24 cellular contexts compared by ENCODE assay signal in the genomic region with DNA sequence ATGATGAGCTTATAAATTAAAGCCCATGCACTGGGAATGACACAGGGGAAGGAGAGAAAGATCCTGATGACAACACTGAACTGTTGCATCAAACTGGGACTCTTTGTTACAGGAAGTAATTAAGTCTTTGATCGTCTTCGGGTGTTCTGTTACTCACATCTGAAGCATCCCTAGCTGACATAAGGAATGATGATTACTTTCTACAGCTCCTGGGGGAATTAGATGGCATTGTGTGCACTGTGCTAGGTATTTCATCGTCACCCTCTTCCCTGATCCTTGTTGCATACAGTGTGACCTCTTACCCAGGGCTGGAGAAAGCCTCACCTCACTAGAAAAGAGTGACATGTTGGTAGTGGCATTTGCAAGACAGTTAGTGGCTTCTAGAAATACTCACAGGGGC.
A peak's percentile ranks its signal among the peaks of the same experiment; 100 is the strongest.
DNase-seq lines count a peak whose midpoint lies in the region; ATAC-seq and TF ChIP-seq lines count a peak whose summit lies in the region.
"Had no signal": no experiment of that assay in that cellular context is flagged by ENCODE, and none has a peak within 500 bp of the region (broad histone marks: within the 10 kb centered on the region; RNA-seq: fewer than 3 reads in every experiment).

No MANE protein-coding gene starts in this region.

- intact Hi-C loops in psoas muscle (cut with DNase I), result no loop called here

- peak overlapping the region; percentile 15 for H3K27ac Mint-ChIP-seq in glutamatergic neuron (ENCODE audit: unreplicated experiment)
- H3K27ac Mint-ChIP-seq: CD14-positive monocyte; endodermal cell; memory B cell; naive thymus-derived CD4-positive, alpha-beta T cell had no signal

- H3K27me3 ChIP-seq in psoas muscle (ENCODE audit: insufficient read depth in 3 of 3, low read length in 2 of 3), result no peaks in the 10 kb centered on the region
- H3K27me3 ChIP-seq: pancreas, uterus had no signal

- peaks cover 7% of the 10 kb centered on the region for H3K4me1 ChIP-seq in psoas muscle
- H3K4me1 ChIP-seq: pancreas, uterus had no signal

- peaks cover 4% of the 10 kb centered on the region for H3K36me3 Mint-ChIP-seq in glutamatergic neuron (ENCODE audit: unreplicated experiment)
- H3K36me3 Mint-ChIP-seq in activated T-cell treated with anti-CD3 and anti-CD28 coated beads, Interleukin-2, amount 50 U/mL, for 4 hours (ENCODE audit: insufficient read depth), result no peaks in the 10 kb centered on the region
- H3K36me3 Mint-ChIP-seq: CD14-positive monocyte; naive thymus-derived CD4-positive, alpha-beta T cell had no signal

- TF ChIP-seq CTCF in glutamatergic neuron (IDR thresholded peaks at IDR 0.05; ENCODE audit: partially characterized antibody, unreplicated experiment) (no peak), psoas muscle (IDR thresholded peaks at IDR 0.05) (no peak)

- no peaks in the 10 kb centered on the region for H3K36me3 ChIP-seq in psoas muscle (ENCODE audit: insufficient read depth in 1 of 2, low read depth in 1 of 2)
- H3K36me3 ChIP-seq: pancreas, uterus had no signal

- H3K4me3 Mint-ChIP-seq in glutamatergic neuron (ENCODE audit: unreplicated experiment), result no peak overlapping the region
- no peak overlapping the region for H3K4me3 Mint-ChIP-seq in activated T-cell treated with anti-CD3 and anti-CD28 coated beads, Interleukin-2, amount 50 U/mL, for 4 hours
- H3K4me3 Mint-ChIP-seq: CD14-positive monocyte; endodermal cell; memory B cell; naive thymus-derived CD4-positive, alpha-beta T cell had no signal

- H3K4me3 ChIP-seq in psoas muscle, result no peak overlapping the region
- H3K4me3 ChIP-seq: pancreas, uterus had no signal

- H3K4me1 Mint-ChIP-seq in glutamatergic neuron (ENCODE audit: low read depth, unreplicated experiment), result peaks cover 22% of the 10 kb centered on the region
- H3K4me1 Mint-ChIP-seq in activated T-cell treated with anti-CD3 and anti-CD28 coated beads, Interleukin-2, amount 50 U/mL, for 4 hours (ENCODE audit: low read depth), result no peaks in the 10 kb centered on the region
- H3K4me1 Mint-ChIP-seq: CD14-positive monocyte, endodermal cell, memory B cell had no signal

- peaks cover 13% of the 10 kb centered on the region for H3K9me3 Mint-ChIP-seq in glutamatergic neuron (ENCODE audit: unreplicated experiment)
- H3K9me3 Mint-ChIP-seq in activated T-cell treated with anti-CD3 and anti-CD28 coated beads, Interleukin-2, amount 50 U/mL, for 4 hours, result no peaks in the 10 kb centered on the region
- H3K9me3 Mint-ChIP-seq: endodermal cell had no signal

- no peak for ATAC-seq in activated T-cell treated with anti-CD3 and anti-CD28 coated beads, Interleukin-2, amount 50 U/mL, for 4 hours
- ATAC-seq in psoas muscle (no peak), HG02588 (IDR thresholded peaks at IDR 0.05; ENCODE audit: unreplicated experiment) (no peak)
- ATAC-seq: naive thymus-derived CD4-positive, alpha-beta T cell; pancreas had no signal

- H3K27ac ChIP-seq in psoas muscle, result no peak overlapping the region
- H3K27ac ChIP-seq: KMS-11, pancreas, uterus had no signal

- peaks cover 4% of the 10 kb centered on the region for H3K27me3 Mint-ChIP-seq in glutamatergic neuron (ENCODE audit: unreplicated experiment)
- H3K27me3 Mint-ChIP-seq in activated T-cell treated with anti-CD3 and anti-CD28 coated beads, Interleukin-2, amount 50 U/mL, for 4 hours (ENCODE audit: low read depth), result peaks cover 31% of the 10 kb centered on the region

- DNase-seq in A172 (ENCODE audit: low spot score) (peak; percentile 67), HCEC 1CT (peak; percentile 47), SW480 (ENCODE audit: low spot score) (peak; percentile 59), glutamatergic neuron (no peak), psoas muscle (no peak), retina (no peak)
- DNase-seq in activated T-cell treated with anti-CD3 and anti-CD28 coated beads, Interleukin-2, amount 50 U/mL, for 4 hours, result no peak
- DNase-seq: activated naive CD4-positive, alpha-beta T cell; anterior cingulate cortex; endodermal cell; kidney glomerular epithelial cell; naive thymus-derived CD4-positive, alpha-beta T cell; NCI-H1092; NCI-H2081 treated with DMSO at 0.1 percent for 48 hours; NCI-H524; pancreas; SHP77; stimulated activated CD4-positive, alpha-beta T cell treated with anti-CD3 and anti-CD28 coated beads, Interleukin-4, amount 100 ng/mL, for 1 hour; T-helper 1 cell; uterus had no signal

- 45 to 57% (median 54%) methylated on average over 3 of the region's 3 CpGs for WGBS in psoas muscle, 3 donors

- no peaks in the 10 kb centered on the region for H3K9me3 ChIP-seq in psoas muscle
- H3K9me3 ChIP-seq: pancreas, uterus had no signal

Comparison
In these comparisons a context has a peak if more than half of its experiments do, and no peak if none do; other contexts are left out.
1. DNase-seq: peak in A172 (single experiment), HCEC 1CT (single experiment) and SW480 (single experiment); none in glutamatergic neuron (single experiment), activated T-cell treated with anti-CD3 and anti-CD28 coated beads, Interleukin-2, amount 50 U/mL, for 4 hours (single experiment), psoas muscle (0 of 2) and retina (single experiment).